In genomic region chr11:31800398-31801265, GRCh38 we compare ENCODE assay signal across 18 cellular contexts. TPM values are rescaled to one million over a fixed set of nuclear protein-coding genes. Genes with fewer than 3 reads are reported as not detected.
DNase-seq lines count a peak whose midpoint lies in the region; ATAC-seq, FAIRE-seq and TF ChIP-seq lines count a peak whose summit lies in the region.
"Had no signal": no experiment of that assay in that cellular context is flagged by ENCODE, and none has a peak within 500 bp of the region (broad histone marks: within the 10 kb centered on the region; RNA-seq: fewer than 3 reads in every experiment).

No MANE protein-coding gene starts in this region.

- intact Hi-C loops in activated CD4-positive, alpha-beta T cell treated with anti-CD3 and anti-CD28 coated beads, Interleukin-2, amount 10 ng/mL, durations not matched to agents 24 days and 14 days (cut with micrococcal nuclease): loop anchor here (5.0 kb wide), 1 partner anchor 637 kb away; the partner anchor contains the start of gene WT1

- peak; percentile 5 for FAIRE-seq in GM12891 (lab: Jason Lieb, UNC)
- FAIRE-seq: GM18507 had no signal

- peaks cover 9% of the 10 kb centered on the region for H3K36me3 Mint-ChIP-seq in activated CD4-positive, alpha-beta T cell treated with anti-CD3 and anti-CD28 coated beads, Interleukin-2, amount 10 ng/mL, durations not matched to agents 24 days and 14 days (ENCODE audit: low read depth)
- peaks cover 13 to 39% (median 33%) of the 10 kb centered on the region in 3 donors for H3K36me3 Mint-ChIP-seq in naive thymus-derived CD8-positive, alpha-beta T cell

- POLR2A ChIA-PET in naive thymus-derived CD8-positive, alpha-beta T cell (lab: Charles Lee): no interaction called here

- H3K9me3 Mint-ChIP-seq in activated CD4-positive, alpha-beta T cell treated with anti-CD3 and anti-CD28 coated beads, Interleukin-2, amount 10 ng/mL, durations not matched to agents 24 days and 14 days: peaks cover 30% of the 10 kb centered on the region
- peaks cover 0 to 66% (median 29%) of the 10 kb centered on the region in 9 donors for H3K9me3 Mint-ChIP-seq in naive thymus-derived CD8-positive, alpha-beta T cell

- H3K4me1 Mint-ChIP-seq in activated CD4-positive, alpha-beta T cell treated with anti-CD3 and anti-CD28 coated beads, Interleukin-2, amount 10 ng/mL, durations not matched to agents 24 days and 14 days: peaks cover 19% of the 10 kb centered on the region
- peaks cover 32 to 71% (median 46%) of the 10 kb centered on the region in 4 donors for H3K4me1 Mint-ChIP-seq in naive thymus-derived CD8-positive, alpha-beta T cell

- peak overlapping the region; percentile 15 for H3K27ac Mint-ChIP-seq in activated CD4-positive, alpha-beta T cell treated with anti-CD3 and anti-CD28 coated beads, Interleukin-2, amount 10 ng/mL, durations not matched to agents 24 days and 14 days
- peak overlapping the region in 2 of 10 donors; percentile 10 to 73 for H3K27ac Mint-ChIP-seq in naive thymus-derived CD8-positive, alpha-beta T cell
- H3K27ac Mint-ChIP-seq: H9 had no signal

- H3K27me3 Mint-ChIP-seq in activated CD4-positive, alpha-beta T cell treated with anti-CD3 and anti-CD28 coated beads, Interleukin-2, amount 10 ng/mL, durations not matched to agents 24 days and 14 days: peaks cover 83% of the 10 kb centered on the region
- H3K27me3 Mint-ChIP-seq in naive thymus-derived CD8-positive, alpha-beta T cell: peaks cover 62 to 92% (median 71%) of the 10 kb centered on the region in 5 donors

- no peak for TF ChIP-seq POLR2A in GM12891 (IDR thresholded peaks at IDR 0.05; ENCODE audit: low read depth, low read length)

- H3K4me3 Mint-ChIP-seq in activated CD4-positive, alpha-beta T cell treated with anti-CD3 and anti-CD28 coated beads, Interleukin-2, amount 10 ng/mL, durations not matched to agents 24 days and 14 days: no peak overlapping the region
- H3K4me3 Mint-ChIP-seq in naive thymus-derived CD8-positive, alpha-beta T cell: peak overlapping the region in 9 of 10 donors; percentile 6 to 78 (median 51)

- ATAC-seq in naive thymus-derived CD8-positive, alpha-beta T cell: no peak
- ATAC-seq in GM19035 (IDR thresholded peaks at IDR 0.05; ENCODE audit: unreplicated experiment): no peak
- ATAC-seq: esophagus mucosa had no signal

- peak; percentile 54 for DNase-seq in activated CD4-positive, alpha-beta T cell treated with anti-CD3 and anti-CD28 coated beads, Interleukin-2, amount 10 ng/mL, durations not matched to agents 24 days and 14 days
- DNase-seq in activated CD4-positive, alpha-beta T cell treated with anti-CD3 and anti-CD28 coated beads for 4 hours: no peak
- DNase-seq in GM12891 (ENCODE audit: insufficient read length, low spot score) (no peak), cerebellar cortex (ENCODE audit: low spot score) (peak; percentile 84), NCI-H1417 treated with DMSO at 0.1 percent for 48 hours (lab: John Stamatoyannopoulos, UW) (no peak)
- no peak for DNase-seq in naive thymus-derived CD8-positive, alpha-beta T cell
- no peak for DNase-seq in stimulated activated CD4-positive, alpha-beta T cell treated with anti-CD3 and anti-CD28 coated beads, Interleukin-12 subunit alpha, Interleukin-12 subunit beta, amount 100 ng/mL, for 4 hours
- DNase-seq: activated CD4-positive, alpha-beta T cell treated with anti-CD3 and anti-CD28 coated beads for 48 hours; cortex of kidney; H9; NCI-H2081; OCI-M1; stimulated activated CD4-positive, alpha-beta T cell treated with anti-CD3 and anti-CD28 coated beads, Interleukin-15, amount 100 ng/mL, for 24 hours had no signal

TF ChIP-seq in GM12891, 5 proteins besides CTCF, POLR2A, EP300 and RAD21:
- no peak for TF ChIP-seq PAX5 (IDR thresholded peaks at IDR 0.05; ENCODE audit: insufficient read depth, low read length, severe bottlenecking)
- no peak for TF ChIP-seq SPI1 (IDR thresholded peaks at IDR 0.05; ENCODE audit: low read depth, low read length)
- TF ChIP-seq TAF1 (IDR thresholded peaks at IDR 0.05; ENCODE audit: low read depth, low read length): no peak
- TF ChIP-seq POLR2AphosphoS5 (IDR thresholded peaks at IDR 0.05; ENCODE audit: low read depth, low read length): no peak
- no peak for TF ChIP-seq POU2F2 (IDR thresholded peaks at IDR 0.05; ENCODE audit: low read depth, low read length)
TF ChIP-seq in GM12891: peak in this region for 0.

RNA-seq across cellular contexts. Expression of gene PAX6, which starts 10.5 kb away (rescaled TPM):
- not detected in 2 replicates for total RNA-seq in activated CD4-positive, alpha-beta T cell treated with anti-CD3 and anti-CD28 coated beads, Interleukin-2, amount 10 ng/mL, durations not matched to agents 24 days and 14 days
- polyA plus RNA-seq in GM12891 (2012; ENCODE audit: low read depth, missing spikeins): not detected
- total RNA-seq in naive thymus-derived CD8-positive, alpha-beta T cell: not detected
- polyA plus RNA-seq in naive thymus-derived CD8-positive, alpha-beta T cell: under 1 TPM in 1 of 3 donors, not detected in 2; 0.05 TPM
- total RNA-seq: esophagus mucosa, H9, lung, ureter had no signal

Comparison
In these comparisons a context has a peak if more than half of its experiments do, and no peak if none do; other contexts are left out.
1. DNase-seq: peak in activated CD4-positive, alpha-beta T cell treated with anti-CD3 and anti-CD28 coated beads, Interleukin-2, amount 10 ng/mL, durations not matched to agents 24 days and 14 days (single experiment) and cerebellar cortex (single experiment); none in activated CD4-positive, alpha-beta T cell treated with anti-CD3 and anti-CD28 coated beads for 4 hours (0 of 2), GM12891 (single experiment), naive thymus-derived CD8-positive, alpha-beta T cell (0 of 10), NCI-H1417 treated with DMSO at 0.1 percent for 48 hours (single experiment) and stimulated activated CD4-positive, alpha-beta T cell treated with anti-CD3 and anti-CD28 coated beads, Interleukin-12 subunit alpha, Interleukin-12 subunit beta, amount 100 ng/mL, for 4 hours (single experiment).